In genomic region chr3:142027295-142027694, GRCh38 we compare ENCODE assay signal across 8 cellular contexts.
A peak's percentile ranks its signal among the peaks of the same experiment; 100 is the strongest.
DNase-seq lines count a peak whose midpoint lies in the region; ATAC-seq and TF ChIP-seq lines count a peak whose summit lies in the region.

No MANE protein-coding gene starts in this region.

- peaks cover 8% of the 10 kb centered on the region for H3K4me1 ChIP-seq in HAP-1

- ATAC-seq in memory B cell (ENCODE audit: low read depth) (no peak), HG03460 (IDR thresholded peaks at IDR 0.05; ENCODE audit: unreplicated experiment) (no peak), GM18519 (IDR thresholded peaks at IDR 0.05; ENCODE audit: low FRiP score, unreplicated experiment) (no peak)

- no peak for DNase-seq in AG04450 (ENCODE audit: low read depth, low spot score)
- DNase-seq in HAP-1 (ENCODE audit: low spot score in 2 of 2) = peak; percentile 23 to 54
- DNase-seq in astrocyte of the cerebellum (ENCODE audit: low read depth) = no peak
- no peak for DNase-seq in memory B cell (ENCODE audit: low spot score in 2 of 2)
- no peak for DNase-seq in GM10266 (ENCODE audit: extremely low spot score)
- DNase-seq in cerebellar nuclear complex (lab: John Stamatoyannopoulos, UW) = no peak

- peak overlapping the region; percentile 62 for H3K4me3 ChIP-seq in AG04450 (ENCODE audit: low read depth, low read length)
- H3K4me3 ChIP-seq in HAP-1 = peak overlapping the region; percentile 21
- H3K4me3 ChIP-seq in astrocyte of the cerebellum (ENCODE audit: low read depth, low read length) = peak overlapping the region; percentile 50

- H3K27me3 ChIP-seq in AG04450 (ENCODE audit: control insufficient read depth, insufficient read depth, low read length) = no peaks in the 10 kb centered on the region
- H3K27me3 ChIP-seq in HAP-1 (ENCODE audit: low read depth) = no peaks in the 10 kb centered on the region

- no peak overlapping the region for H3K27ac ChIP-seq in AG04450 (ENCODE audit: low read depth, low read length)

- peak overlapping the region; percentile 92 for H3K27ac Mint-ChIP-seq in memory B cell

- H3K9me3 ChIP-seq in AG04450 (ENCODE audit: control insufficient read depth, insufficient read depth, low read length) = no peaks in the 10 kb centered on the region
- H3K9me3 ChIP-seq in HAP-1 = no peaks in the 10 kb centered on the region

- in situ Hi-C loops in HAP-1 (cut with MboI; ENCODE audit: low sequenced_read_pairs) = no loop called here
- in situ Hi-C loops in astrocyte of the cerebellum (cut with HindIII; ENCODE audit: low sequenced_read_pairs) = no loop called here

- no peaks in the 10 kb centered on the region for H3K9me3 Mint-ChIP-seq in memory B cell

- POLR2A ChIA-PET in AG04450 (lab: Yijun Ruan, JAX) = no interaction called here

- no peaks in the 10 kb centered on the region for H3K27me3 Mint-ChIP-seq in memory B cell

- no peak for TF ChIP-seq CTCF in AG04450 (IDR thresholded peaks at IDR 0.05; ENCODE audit: low read depth, low read length)
- TF ChIP-seq CTCF in astrocyte of the cerebellum (IDR thresholded peaks at IDR 0.05; ENCODE audit: low read depth, low read length, missing control alignments) = no peak
- no peak for TF ChIP-seq CTCF in GM10266 (IDR thresholded peaks at IDR 0.05; ENCODE audit: control insufficient read depth, insufficient read depth, low read depth, missing control alignments)

- H3K4me3 Mint-ChIP-seq in memory B cell = peak overlapping the region; percentile 74

- H3K4me1 Mint-ChIP-seq in memory B cell = peaks cover 15% of the 10 kb centered on the region

- H3K36me3 ChIP-seq in HAP-1 (replicated peaks) = no peaks in the 10 kb centered on the region

- CTCF ChIA-PET in AG04450 (lab: Charles Lee) = no interaction called here

- H3K36me3 Mint-ChIP-seq in memory B cell = peaks cover 2% of the 10 kb centered on the region

Comparison
In these comparisons a context has a peak if more than half of its experiments do, and no peak if none do; other contexts are left out.
1. DNase-seq: peak in HAP-1 (2 of 2); none in AG04450 (single experiment), astrocyte of the cerebellum (single experiment), memory B cell (0 of 2), GM10266 (single experiment) and cerebellar nuclear complex (0 of 2).
2. Peak in every context shown above with its lines, with median percentiles within 50 percentile points of each other: H3K4me3 ChIP-seq.